2 cellular contexts compared by ENCODE assay signal in the genomic region with DNA sequence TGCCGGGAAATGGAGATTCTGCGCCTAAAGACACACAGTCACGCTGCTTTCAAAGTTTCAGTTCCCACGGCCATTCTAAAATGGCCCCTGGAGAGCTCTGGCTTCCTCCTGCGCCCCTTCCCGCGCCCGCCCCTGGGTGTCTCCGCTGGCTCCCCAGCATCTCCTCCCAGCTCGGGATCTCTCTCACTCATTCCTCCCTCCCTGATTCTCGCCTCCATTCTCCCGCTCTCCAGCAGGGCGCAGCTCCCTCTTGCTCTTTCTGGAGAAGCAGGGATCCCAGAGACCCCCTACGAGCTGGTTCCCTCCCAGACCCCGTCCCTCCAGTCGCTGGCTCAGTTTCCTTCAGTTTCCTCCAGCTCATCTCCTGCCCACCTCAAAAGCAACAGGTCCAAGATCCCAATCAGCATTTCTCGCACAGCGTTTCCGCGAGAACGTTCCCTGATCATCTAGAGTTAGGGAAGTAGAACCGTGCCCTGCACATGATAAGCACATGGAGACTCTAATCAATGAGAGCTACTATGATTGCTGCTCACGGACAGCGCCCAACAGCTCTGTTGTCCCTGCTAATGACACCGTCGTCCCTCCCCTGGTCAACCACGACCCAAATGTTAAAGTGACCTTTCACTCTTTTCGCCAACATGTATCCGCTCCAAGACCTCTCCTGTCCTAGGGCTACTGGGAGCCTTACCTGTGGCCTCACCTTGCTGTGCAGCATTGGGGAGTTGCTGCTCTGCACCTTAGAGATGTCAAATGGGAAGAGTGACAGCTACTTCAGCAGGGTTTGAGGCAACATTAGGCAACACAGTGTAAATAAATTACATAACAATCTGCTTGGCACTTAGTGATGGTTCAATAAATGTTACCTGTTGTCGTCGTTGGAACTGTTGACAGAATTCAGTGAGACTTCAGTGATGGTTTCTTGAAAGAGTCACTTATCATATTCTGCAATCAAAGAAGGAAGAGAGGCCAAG.
TF ChIP-seq lines count a peak whose summit lies in the region.

No MANE protein-coding gene starts in this region.

TF ChIP-seq in WTC11, 78 proteins besides CTCF, POLR2A, EP300 and RAD21 (continues in another document):
- TF ChIP-seq, protein P1, sequence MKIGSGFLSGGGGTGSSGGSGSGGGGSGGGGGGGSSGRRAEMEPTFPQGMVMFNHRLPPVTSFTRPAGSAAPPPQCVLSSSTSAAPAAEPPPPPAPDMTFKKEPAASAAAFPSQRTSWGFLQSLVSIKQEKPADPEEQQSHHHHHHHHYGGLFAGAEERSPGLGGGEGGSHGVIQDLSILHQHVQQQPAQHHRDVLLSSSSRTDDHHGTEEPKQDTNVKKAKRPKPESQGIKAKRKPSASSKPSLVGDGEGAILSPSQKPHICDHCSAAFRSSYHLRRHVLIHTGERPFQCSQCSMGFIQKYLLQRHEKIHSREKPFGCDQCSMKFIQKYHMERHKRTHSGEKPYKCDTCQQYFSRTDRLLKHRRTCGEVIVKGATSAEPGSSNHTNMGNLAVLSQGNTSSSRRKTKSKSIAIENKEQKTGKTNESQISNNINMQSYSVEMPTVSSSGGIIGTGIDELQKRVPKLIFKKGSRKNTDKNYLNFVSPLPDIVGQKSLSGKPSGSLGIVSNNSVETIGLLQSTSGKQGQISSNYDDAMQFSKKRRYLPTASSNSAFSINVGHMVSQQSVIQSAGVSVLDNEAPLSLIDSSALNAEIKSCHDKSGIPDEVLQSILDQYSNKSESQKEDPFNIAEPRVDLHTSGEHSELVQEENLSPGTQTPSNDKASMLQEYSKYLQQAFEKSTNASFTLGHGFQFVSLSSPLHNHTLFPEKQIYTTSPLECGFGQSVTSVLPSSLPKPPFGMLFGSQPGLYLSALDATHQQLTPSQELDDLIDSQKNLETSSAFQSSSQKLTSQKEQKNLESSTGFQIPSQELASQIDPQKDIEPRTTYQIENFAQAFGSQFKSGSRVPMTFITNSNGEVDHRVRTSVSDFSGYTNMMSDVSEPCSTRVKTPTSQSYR (CRISPR knock-in tag; IDR thresholded peaks at IDR 0.05) = no peak
- TF ChIP-seq ELF4 (CRISPR knock-in tag; IDR thresholded peaks at IDR 0.05; ENCODE audit: low read depth) (no peak), IRF2 (CRISPR knock-in tag; IDR thresholded peaks at IDR 0.05; ENCODE audit: borderline replicate concordance, low read depth) (no peak), ZNF396 (CRISPR knock-in tag; IDR thresholded peaks at IDR 0.05; ENCODE audit: borderline replicate concordance) (no peak), ZNF232 (CRISPR knock-in tag; IDR thresholded peaks at IDR 0.05) (no peak)
- TF ChIP-seq, protein P2, sequence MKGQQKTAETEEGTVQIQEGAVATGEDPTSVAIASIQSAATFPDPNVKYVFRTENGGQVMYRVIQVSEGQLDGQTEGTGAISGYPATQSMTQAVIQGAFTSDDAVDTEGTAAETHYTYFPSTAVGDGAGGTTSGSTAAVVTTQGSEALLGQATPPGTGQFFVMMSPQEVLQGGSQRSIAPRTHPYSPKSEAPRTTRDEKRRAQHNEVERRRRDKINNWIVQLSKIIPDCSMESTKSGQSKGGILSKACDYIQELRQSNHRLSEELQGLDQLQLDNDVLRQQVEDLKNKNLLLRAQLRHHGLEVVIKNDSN (CRISPR knock-in tag; IDR thresholded peaks at IDR 0.05) = no peak
- TF ChIP-seq, protein P3, sequence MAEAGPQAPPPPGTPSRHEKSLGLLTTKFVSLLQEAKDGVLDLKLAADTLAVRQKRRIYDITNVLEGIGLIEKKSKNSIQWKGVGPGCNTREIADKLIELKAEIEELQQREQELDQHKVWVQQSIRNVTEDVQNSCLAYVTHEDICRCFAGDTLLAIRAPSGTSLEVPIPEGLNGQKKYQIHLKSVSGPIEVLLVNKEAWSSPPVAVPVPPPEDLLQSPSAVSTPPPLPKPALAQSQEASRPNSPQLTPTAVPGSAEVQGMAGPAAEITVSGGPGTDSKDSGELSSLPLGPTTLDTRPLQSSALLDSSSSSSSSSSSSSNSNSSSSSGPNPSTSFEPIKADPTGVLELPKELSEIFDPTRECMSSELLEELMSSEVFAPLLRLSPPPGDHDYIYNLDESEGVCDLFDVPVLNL (CRISPR knock-in tag; IDR thresholded peaks at IDR 0.05; ENCODE audit: borderline replicate concordance, low read depth) = no peak
- TF ChIP-seq, protein P4, sequence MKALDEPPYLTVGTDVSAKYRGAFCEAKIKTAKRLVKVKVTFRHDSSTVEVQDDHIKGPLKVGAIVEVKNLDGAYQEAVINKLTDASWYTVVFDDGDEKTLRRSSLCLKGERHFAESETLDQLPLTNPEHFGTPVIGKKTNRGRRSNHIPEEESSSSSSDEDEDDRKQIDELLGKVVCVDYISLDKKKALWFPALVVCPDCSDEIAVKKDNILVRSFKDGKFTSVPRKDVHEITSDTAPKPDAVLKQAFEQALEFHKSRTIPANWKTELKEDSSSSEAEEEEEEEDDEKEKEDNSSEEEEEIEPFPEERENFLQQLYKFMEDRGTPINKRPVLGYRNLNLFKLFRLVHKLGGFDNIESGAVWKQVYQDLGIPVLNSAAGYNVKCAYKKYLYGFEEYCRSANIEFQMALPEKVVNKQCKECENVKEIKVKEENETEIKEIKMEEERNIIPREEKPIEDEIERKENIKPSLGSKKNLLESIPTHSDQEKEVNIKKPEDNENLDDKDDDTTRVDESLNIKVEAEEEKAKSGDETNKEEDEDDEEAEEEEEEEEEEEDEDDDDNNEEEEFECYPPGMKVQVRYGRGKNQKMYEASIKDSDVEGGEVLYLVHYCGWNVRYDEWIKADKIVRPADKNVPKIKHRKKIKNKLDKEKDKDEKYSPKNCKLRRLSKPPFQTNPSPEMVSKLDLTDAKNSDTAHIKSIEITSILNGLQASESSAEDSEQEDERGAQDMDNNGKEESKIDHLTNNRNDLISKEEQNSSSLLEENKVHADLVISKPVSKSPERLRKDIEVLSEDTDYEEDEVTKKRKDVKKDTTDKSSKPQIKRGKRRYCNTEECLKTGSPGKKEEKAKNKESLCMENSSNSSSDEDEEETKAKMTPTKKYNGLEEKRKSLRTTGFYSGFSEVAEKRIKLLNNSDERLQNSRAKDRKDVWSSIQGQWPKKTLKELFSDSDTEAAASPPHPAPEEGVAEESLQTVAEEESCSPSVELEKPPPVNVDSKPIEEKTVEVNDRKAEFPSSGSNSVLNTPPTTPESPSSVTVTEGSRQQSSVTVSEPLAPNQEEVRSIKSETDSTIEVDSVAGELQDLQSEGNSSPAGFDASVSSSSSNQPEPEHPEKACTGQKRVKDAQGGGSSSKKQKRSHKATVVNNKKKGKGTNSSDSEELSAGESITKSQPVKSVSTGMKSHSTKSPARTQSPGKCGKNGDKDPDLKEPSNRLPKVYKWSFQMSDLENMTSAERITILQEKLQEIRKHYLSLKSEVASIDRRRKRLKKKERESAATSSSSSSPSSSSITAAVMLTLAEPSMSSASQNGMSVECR (CRISPR knock-in tag; IDR thresholded peaks at IDR 0.05; ENCODE audit: borderline replicate concordance) = no peak
- TF ChIP-seq, protein P5, sequence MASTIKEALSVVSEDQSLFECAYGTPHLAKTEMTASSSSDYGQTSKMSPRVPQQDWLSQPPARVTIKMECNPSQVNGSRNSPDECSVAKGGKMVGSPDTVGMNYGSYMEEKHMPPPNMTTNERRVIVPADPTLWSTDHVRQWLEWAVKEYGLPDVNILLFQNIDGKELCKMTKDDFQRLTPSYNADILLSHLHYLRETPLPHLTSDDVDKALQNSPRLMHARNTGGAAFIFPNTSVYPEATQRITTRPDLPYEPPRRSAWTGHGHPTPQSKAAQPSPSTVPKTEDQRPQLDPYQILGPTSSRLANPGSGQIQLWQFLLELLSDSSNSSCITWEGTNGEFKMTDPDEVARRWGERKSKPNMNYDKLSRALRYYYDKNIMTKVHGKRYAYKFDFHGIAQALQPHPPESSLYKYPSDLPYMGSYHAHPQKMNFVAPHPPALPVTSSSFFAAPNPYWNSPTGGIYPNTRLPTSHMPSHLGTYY (CRISPR knock-in tag; IDR thresholded peaks at IDR 0.05) = no peak
- TF ChIP-seq, protein P6, sequence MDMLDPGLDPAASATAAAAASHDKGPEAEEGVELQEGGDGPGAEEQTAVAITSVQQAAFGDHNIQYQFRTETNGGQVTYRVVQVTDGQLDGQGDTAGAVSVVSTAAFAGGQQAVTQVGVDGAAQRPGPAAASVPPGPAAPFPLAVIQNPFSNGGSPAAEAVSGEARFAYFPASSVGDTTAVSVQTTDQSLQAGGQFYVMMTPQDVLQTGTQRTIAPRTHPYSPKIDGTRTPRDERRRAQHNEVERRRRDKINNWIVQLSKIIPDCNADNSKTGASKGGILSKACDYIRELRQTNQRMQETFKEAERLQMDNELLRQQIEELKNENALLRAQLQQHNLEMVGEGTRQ (CRISPR knock-in tag; IDR thresholded peaks at IDR 0.05) = no peak

TF ChIP-seq in H1, 55 proteins besides CTCF, POLR2A, EP300 and RAD21:
- no peak for TF ChIP-seq SRF (IDR thresholded peaks at IDR 0.05; ENCODE audit: low read depth, low read length)
- TF ChIP-seq GTF2F1 (IDR thresholded peaks at IDR 0.05; ENCODE audit: borderline replicate concordance, low read depth, low read length) = no peak
- TF ChIP-seq YY1 (IDR thresholded peaks at IDR 0.05; ENCODE audit: low read depth, low read length) = no peak
- TF ChIP-seq SP1 (IDR thresholded peaks at IDR 0.05; ENCODE audit: low read depth, low read length) = no peak
- TF ChIP-seq, protein P7, sequence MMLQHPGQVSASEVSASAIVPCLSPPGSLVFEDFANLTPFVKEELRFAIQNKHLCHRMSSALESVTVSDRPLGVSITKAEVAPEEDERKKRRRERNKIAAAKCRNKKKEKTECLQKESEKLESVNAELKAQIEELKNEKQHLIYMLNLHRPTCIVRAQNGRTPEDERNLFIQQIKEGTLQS (IDR thresholded peaks at IDR 0.05; ENCODE audit: insufficient read depth, low read depth, low read length) = no peak
- TF ChIP-seq RNF2 (IDR thresholded peaks at IDR 0.05; ENCODE audit: borderline replicate concordance, low read depth, low read length, missing control alignments, poor library complexity, severe bottlenecking) = no peak
- TF ChIP-seq TBP (IDR thresholded peaks at IDR 0.05; ENCODE audit: low read depth, low read length) = no peak
- TF ChIP-seq TEAD4 (IDR thresholded peaks at IDR 0.05; ENCODE audit: low read depth, low read length) = no peak
- no peak for TF ChIP-seq TAF1 (IDR thresholded peaks at IDR 0.05; ENCODE audit: low read depth, low read length)
